In genomic region chr12:4630262-4630661, GRCh38 we compare ENCODE assay signal across 21 cellular contexts.
"Had no signal": no experiment of that assay in that cellular context is flagged by ENCODE, and none has a peak within 500 bp of the region (broad histone marks: within the 10 kb centered on the region; RNA-seq: fewer than 3 reads in every experiment).

No MANE protein-coding gene starts in this region.

- H3K4me3 ChIP-seq: cardiac muscle cell, MG63, PC-9 had no signal

- H3K27me3 ChIP-seq: brain microvascular endothelial cell had no signal

- H3K27ac Mint-ChIP-seq: activated naive CD4-positive, alpha-beta T cell treated with anti-CD3 and anti-CD28 coated beads, Interleukin-2, amount 10 ng/mL, durations not matched to agents 7 days and 5 days; activated naive CD8-positive, alpha-beta T cell treated with anti-CD3 and anti-CD28 coated beads for 36 hours; T-helper 1 cell treated with Interleukin-12 subunit alpha and Interleukin-12 subunit beta and Interleukin-4 antibody, amounts not matched to agents 30 μg/mL and 1 μg/mL, for 36 hours had no signal

- H3K27me3 Mint-ChIP-seq: activated naive CD4-positive, alpha-beta T cell treated with anti-CD3 and anti-CD28 coated beads, Interleukin-2, amount 10 ng/mL, durations not matched to agents 7 days and 5 days; activated naive CD8-positive, alpha-beta T cell treated with anti-CD3 and anti-CD28 coated beads for 36 hours had no signal

- H3K36me3 ChIP-seq: brain microvascular endothelial cell, cardiac muscle cell, MG63 had no signal

- DNase-seq: activated CD4-positive, alpha-beta T cell treated with anti-CD3 and anti-CD28 coated beads for 48 hours; activated CD4-positive, alpha-beta T cell treated with anti-CD3 and anti-CD28 coated beads, Interleukin-2, amount 50 U/mL, for 4 hours; activated CD4-positive, CD25-positive, alpha-beta regulatory T cell treated with anti-CD3 and anti-CD28 coated beads, Interleukin-2, amount 50 U/mL, for 72 hours; activated CD8-positive, alpha-beta memory T cell treated with anti-CD3 and anti-CD28 coated beads for 24 hours; activated gamma-delta T cell treated with Interleukin-2 at 50 U/mL for 16 hours; activated naive CD4-positive, alpha-beta T cell treated with anti-CD3 and anti-CD28 coated beads, Interleukin-2, amount 10 ng/mL, durations not matched to agents 7 days and 5 days; activated naive CD8-positive, alpha-beta T cell treated with anti-CD3 and anti-CD28 coated beads for 36 hours; activated T-cell treated with anti-CD3 and anti-CD28 coated beads, Interleukin-2, amount 50 U/mL, for 4 hours; brain microvascular endothelial cell; MG63; MV-4-11; NCI-H1092 treated with DMSO at 0.1 percent for 48 hours; NCI-H1417 treated with DMSO at 0.1 percent for 48 hours; NCI-H1694 treated with DMSO at 0.1 percent for 48 hours; NCI-H2029 treated with DMSO at 0.1 percent for 48 hours; NCI-H446; NCI-H524; PC-9; SHP77 treated with DMSO at 0.1 percent for 48 hours had no signal

- H3K9me3 Mint-ChIP-seq: activated naive CD4-positive, alpha-beta T cell treated with anti-CD3 and anti-CD28 coated beads, Interleukin-2, amount 10 ng/mL, durations not matched to agents 7 days and 5 days; activated naive CD8-positive, alpha-beta T cell treated with anti-CD3 and anti-CD28 coated beads for 36 hours; activated T-cell treated with anti-CD3 and anti-CD28 coated beads, Interleukin-2, amount 50 U/mL, for 4 hours; T-helper 1 cell treated with Interleukin-12 subunit alpha and Interleukin-12 subunit beta and Interleukin-4 antibody, amounts not matched to agents 30 μg/mL and 1 μg/mL, for 36 hours had no signal

- H3K9me3 ChIP-seq: MG63 had no signal

- ATAC-seq: activated T-cell treated with anti-CD3 and anti-CD28 coated beads, Interleukin-2, amount 50 U/mL, for 4 hours had no signal

- H3K36me3 Mint-ChIP-seq: activated naive CD4-positive, alpha-beta T cell treated with anti-CD3 and anti-CD28 coated beads, Interleukin-2, amount 10 ng/mL, durations not matched to agents 7 days and 5 days; activated naive CD8-positive, alpha-beta T cell treated with anti-CD3 and anti-CD28 coated beads for 36 hours had no signal

- H3K4me3 Mint-ChIP-seq: activated naive CD4-positive, alpha-beta T cell treated with anti-CD3 and anti-CD28 coated beads, Interleukin-2, amount 10 ng/mL, durations not matched to agents 7 days and 5 days; activated naive CD8-positive, alpha-beta T cell treated with anti-CD3 and anti-CD28 coated beads for 36 hours; activated T-cell treated with anti-CD3 and anti-CD28 coated beads, Interleukin-2, amount 50 U/mL, for 4 hours; T-helper 1 cell treated with Interleukin-12 subunit alpha and Interleukin-12 subunit beta and Interleukin-4 antibody, amounts not matched to agents 30 μg/mL and 1 μg/mL, for 36 hours had no signal

- H3K4me1 Mint-ChIP-seq: activated naive CD4-positive, alpha-beta T cell treated with anti-CD3 and anti-CD28 coated beads, Interleukin-2, amount 10 ng/mL, durations not matched to agents 7 days and 5 days; activated naive CD8-positive, alpha-beta T cell treated with anti-CD3 and anti-CD28 coated beads for 36 hours had no signal
